ENCODE assay signal across 35 cellular contexts in the genomic region with DNA sequence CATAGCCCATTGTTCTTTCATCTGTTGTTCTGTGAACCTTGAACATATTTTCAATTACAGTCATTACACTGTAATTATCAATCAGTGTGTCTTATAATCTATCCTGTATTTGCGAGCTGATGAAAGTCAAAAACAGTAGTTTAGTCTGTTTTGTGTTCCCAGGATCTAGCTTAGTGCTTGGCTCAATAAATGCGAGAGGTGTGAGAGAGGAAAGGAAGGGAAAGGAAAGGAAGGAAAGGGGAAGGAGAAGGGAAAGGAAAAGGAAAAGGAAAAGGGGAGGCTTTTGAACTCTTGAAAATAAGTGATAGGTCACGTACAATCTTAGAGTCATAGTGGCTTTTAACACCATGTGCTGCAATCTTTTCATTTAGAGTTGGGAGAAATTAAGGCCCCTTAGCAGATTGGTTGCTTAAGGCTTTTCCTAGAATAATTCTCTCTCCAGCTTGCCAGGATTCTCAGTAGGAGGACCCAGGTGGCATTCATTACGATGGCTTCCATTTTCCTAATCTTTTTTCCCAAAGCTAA.
"Had no signal": no experiment of that assay in that cellular context is flagged by ENCODE, and none has a peak within 500 bp of the region (broad histone marks: within the 10 kb centered on the region; RNA-seq: fewer than 3 reads in every experiment).

No MANE protein-coding gene starts in this region.

- H3K27me3 Mint-ChIP-seq: activated B cell treated with CpG ODN at 0.5 μM for 24 hours; activated CD4-positive, alpha-beta memory T cell treated with anti-CD3 and anti-CD28 coated beads for 36 hours; activated CD4-positive, alpha-beta T cell treated with anti-CD3 and anti-CD28 coated beads, Interleukin-2, amount 10 ng/mL, durations not matched to agents 24 days and 14 days; activated CD8-positive, alpha-beta T cell treated with anti-CD3 and anti-CD28 coated beads for 36 hours; activated naive CD8-positive, alpha-beta T cell treated with anti-CD3 and anti-CD28 coated beads for 36 hours; activated T-helper 17 cell treated with anti-CD3 and anti-CD28 coated beads, Interleukin-2, amount 50 U/mL, for 72 hours had no signal

- DNase-seq: activated B cell treated with CpG ODN at 0.5 μM for 24 hours; activated CD4-positive, alpha-beta memory T cell treated with anti-CD3 and anti-CD28 coated beads for 36 hours; activated CD4-positive, alpha-beta T cell treated with anti-CD3 and anti-CD28 coated beads for 4 hours; activated CD4-positive, alpha-beta T cell treated with anti-CD3 and anti-CD28 coated beads, Interleukin-2, amount 10 ng/mL, durations not matched to agents 24 days and 14 days; activated CD4-positive, alpha-beta T cell treated with anti-CD3 and anti-CD28 coated beads, Interleukin-2, amount 50 U/mL, for 1 hour; activated CD4-positive, alpha-beta T cell treated with anti-CD3 and anti-CD28 coated beads, Interleukin-2, amount 50 U/mL, for 4 hours; activated CD4-positive, CD25-positive, alpha-beta regulatory T cell treated with anti-CD3 and anti-CD28 coated beads, Interleukin-2, amount 50 U/mL, for 72 hours; activated CD8-positive, alpha-beta memory T cell treated with anti-CD3 and anti-CD28 coated beads, Interleukin-2, amount 50 U/mL, for 4 hours; activated CD8-positive, alpha-beta T cell treated with anti-CD3 and anti-CD28 coated beads for 36 hours; activated effector memory CD4-positive, alpha-beta T cell treated with anti-CD3 and anti-CD28 coated beads, Interleukin-2, amount 50 U/mL, for 16 hours; activated gamma-delta T cell treated with Interleukin-2 at 50 U/mL for 16 hours; activated naive CD4-positive, alpha-beta T cell; activated naive CD4-positive, alpha-beta T cell treated with anti-CD3 and anti-CD28 coated beads for 36 hours; activated naive CD4-positive, alpha-beta T cell treated with anti-CD3 and anti-CD28 coated beads, Interleukin-2, amount 50 U/mL, for 16 hours; activated naive CD8-positive, alpha-beta T cell treated with anti-CD3 and anti-CD28 coated beads for 36 hours; activated T-cell treated with anti-CD3 and anti-CD28 coated beads for 4 hours; activated T-cell treated with anti-CD3 and anti-CD28 coated beads, Interleukin-2, amount 50 U/mL, for 1 hour; activated T-cell treated with anti-CD3 and anti-CD28 coated beads, Interleukin-2, amount 50 U/mL, for 4 hours; activated T-cell treated with anti-CD3 and anti-CD28 coated beads, Interleukin-2, amount 50 U/mL, for 72 hours; adrenal gland; amniotic stem cell; aorta; body of pancreas; brain microvascular endothelial cell; central memory CD4-positive, alpha-beta T cell; T-helper 1 cell; T-helper 2 cell; T-helper 9 cell had no signal

- H3K27me3 ChIP-seq: adrenal gland, body of pancreas, brain microvascular endothelial cell, breast epithelium had no signal

- ATAC-seq: activated CD8-positive, alpha-beta T cell treated with anti-CD3 and anti-CD28 coated beads for 36 hours; activated naive CD4-positive, alpha-beta T cell treated with anti-CD3 and anti-CD28 coated beads, Interleukin-2, amount 50 U/mL, for 72 hours; activated T-cell treated with anti-CD3 and anti-CD28 coated beads, Interleukin-2, amount 50 U/mL, for 4 hours; activated T-cell treated with anti-CD3 and anti-CD28 coated beads, Interleukin-2, amount 50 U/mL, for 72 hours; activated T-helper 17 cell treated with anti-CD3 and anti-CD28 coated beads, Interleukin-2, amount 50 U/mL, for 72 hours; body of pancreas had no signal

- H3K4me1 Mint-ChIP-seq: activated B cell treated with CpG ODN at 0.5 μM for 24 hours; activated CD4-positive, alpha-beta T cell treated with anti-CD3 and anti-CD28 coated beads, Interleukin-2, amount 10 ng/mL, durations not matched to agents 24 days and 14 days; activated naive CD8-positive, alpha-beta T cell treated with anti-CD3 and anti-CD28 coated beads for 36 hours; activated T-helper 17 cell treated with anti-CD3 and anti-CD28 coated beads, Interleukin-2, amount 50 U/mL, for 72 hours had no signal

- H3K36me3 ChIP-seq: adrenal gland, brain microvascular endothelial cell, breast epithelium had no signal

- H3K9me3 Mint-ChIP-seq: activated B cell treated with CpG ODN at 0.5 μM for 24 hours; activated CD4-positive, alpha-beta memory T cell treated with anti-CD3 and anti-CD28 coated beads for 36 hours; activated CD4-positive, alpha-beta T cell treated with anti-CD3 and anti-CD28 coated beads, Interleukin-2, amount 10 ng/mL, durations not matched to agents 24 days and 14 days; activated CD8-positive, alpha-beta T cell treated with anti-CD3 and anti-CD28 coated beads for 36 hours; activated naive CD4-positive, alpha-beta T cell treated with anti-CD3 and anti-CD28 coated beads for 36 hours; activated naive CD8-positive, alpha-beta T cell treated with anti-CD3 and anti-CD28 coated beads for 36 hours; activated T-cell treated with anti-CD3 and anti-CD28 coated beads, Interleukin-2, amount 50 U/mL, for 4 hours; activated T-helper 1 cell treated with anti-CD3 and anti-CD28 coated beads, Interleukin-12 subunit alpha, Interleukin-12 subunit beta, Interleukin-2, Interleukin-4 antibody, amounts not matched to agents 30 ng/mL and 10 ng/mL and 1 ng/mL, durations not matched to agents 14 hours and 24 hours and 36 hours; activated T-helper 17 cell treated with anti-CD3 and anti-CD28 coated beads, Interleukin-2, amount 50 U/mL, for 72 hours; T-helper 1 cell treated with Interleukin-12 subunit alpha and Interleukin-12 subunit beta and Interleukin-4 antibody, amounts not matched to agents 30 μg/mL and 1 μg/mL, for 36 hours; T-helper 2 cell treated with Interferon-gamma antibody and Interleukin-4, amounts not matched to agents 5 μg/mL and 100 μg/mL, for 36 hours had no signal

- H3K36me3 Mint-ChIP-seq: activated CD4-positive, alpha-beta memory T cell treated with anti-CD3 and anti-CD28 coated beads for 36 hours; activated naive CD4-positive, alpha-beta T cell treated with anti-CD3 and anti-CD28 coated beads, Interleukin-2, amount 50 U/mL, for 72 hours; activated naive CD8-positive, alpha-beta T cell treated with anti-CD3 and anti-CD28 coated beads for 36 hours had no signal

- H3K9me3 ChIP-seq: adrenal gland, body of pancreas, breast epithelium had no signal

- H3K4me1 ChIP-seq: adrenal gland, body of pancreas, breast epithelium had no signal

- H3K4me3 Mint-ChIP-seq: activated B cell treated with CpG ODN at 0.5 μM for 24 hours; activated CD4-positive, alpha-beta memory T cell treated with anti-CD3 and anti-CD28 coated beads for 36 hours; activated CD4-positive, alpha-beta T cell treated with anti-CD3 and anti-CD28 coated beads, Interleukin-2, amount 10 ng/mL, durations not matched to agents 24 days and 14 days; activated CD8-positive, alpha-beta T cell treated with anti-CD3 and anti-CD28 coated beads for 36 hours; activated naive CD4-positive, alpha-beta T cell treated with anti-CD3 and anti-CD28 coated beads for 36 hours; activated naive CD8-positive, alpha-beta T cell treated with anti-CD3 and anti-CD28 coated beads for 36 hours; activated T-cell treated with anti-CD3 and anti-CD28 coated beads, Interleukin-2, amount 50 U/mL, for 4 hours; activated T-cell treated with anti-CD3 and anti-CD28 coated beads, Interleukin-2, amount 50 U/mL, for 72 hours; activated T-helper 1 cell treated with anti-CD3 and anti-CD28 coated beads, Interleukin-12 subunit alpha, Interleukin-12 subunit beta, Interleukin-2, Interleukin-4 antibody, amounts not matched to agents 30 ng/mL and 10 ng/mL and 1 ng/mL, durations not matched to agents 14 hours and 24 hours and 36 hours; activated T-helper 17 cell treated with anti-CD3 and anti-CD28 coated beads, Interleukin-2, amount 50 U/mL, for 72 hours; T-helper 1 cell treated with Interleukin-12 subunit alpha and Interleukin-12 subunit beta and Interleukin-4 antibody, amounts not matched to agents 30 μg/mL and 1 μg/mL, for 36 hours; T-helper 2 cell treated with Interferon-gamma antibody and Interleukin-4, amounts not matched to agents 5 μg/mL and 100 μg/mL, for 36 hours had no signal

- H3K27ac Mint-ChIP-seq: activated B cell treated with CpG ODN at 0.5 μM for 24 hours; activated CD4-positive, alpha-beta memory T cell treated with anti-CD3 and anti-CD28 coated beads for 36 hours; activated CD4-positive, alpha-beta T cell treated with anti-CD3 and anti-CD28 coated beads, Interleukin-2, amount 10 ng/mL, durations not matched to agents 24 days and 14 days; activated CD8-positive, alpha-beta T cell treated with anti-CD3 and anti-CD28 coated beads for 36 hours; activated naive CD4-positive, alpha-beta T cell treated with anti-CD3 and anti-CD28 coated beads for 36 hours; activated naive CD4-positive, alpha-beta T cell treated with anti-CD3 and anti-CD28 coated beads, Interleukin-2, amount 50 U/mL, for 72 hours; activated naive CD8-positive, alpha-beta T cell treated with anti-CD3 and anti-CD28 coated beads for 36 hours; activated T-cell treated with anti-CD3 and anti-CD28 coated beads, Interleukin-2, amount 50 U/mL, for 72 hours; activated T-helper 1 cell treated with anti-CD3 and anti-CD28 coated beads, Interleukin-12 subunit alpha, Interleukin-12 subunit beta, Interleukin-2, Interleukin-4 antibody, amounts not matched to agents 30 ng/mL and 10 ng/mL and 1 ng/mL, durations not matched to agents 14 hours and 24 hours and 36 hours; activated T-helper 17 cell treated with anti-CD3 and anti-CD28 coated beads, Interleukin-2, amount 50 U/mL, for 72 hours; T-helper 1 cell treated with Interleukin-12 subunit alpha and Interleukin-12 subunit beta and Interleukin-4 antibody, amounts not matched to agents 30 μg/mL and 1 μg/mL, for 36 hours; T-helper 2 cell treated with Interferon-gamma antibody and Interleukin-4, amounts not matched to agents 5 μg/mL and 100 μg/mL, for 36 hours had no signal

- H3K4me3 ChIP-seq: adrenal gland, body of pancreas, breast epithelium had no signal

- H3K27ac ChIP-seq: adrenal gland, body of pancreas, brain microvascular endothelial cell, breast epithelium, VCaP had no signal
